16 cellular contexts compared by ENCODE assay signal in genomic region chr11:128626913-128627665, GRCh38. TPM values are rescaled to one million over a fixed set of nuclear protein-coding genes. Genes with fewer than 3 reads are reported as not detected.
DNase-seq lines count a peak whose midpoint lies in the region; ATAC-seq and TF ChIP-seq lines count a peak whose summit lies in the region.
"Had no signal": no experiment of that assay in that cellular context is flagged by ENCODE, and none has a peak within 500 bp of the region (broad histone marks: within the 10 kb centered on the region; RNA-seq: fewer than 3 reads in every experiment).

No MANE protein-coding gene starts in this region.

- H3K79me1 ChIP-seq in mesendoderm (ENCODE audit: low read length) = no peaks in the 10 kb centered on the region

- no peaks in the 10 kb centered on the region for H3K79me2 ChIP-seq in mesendoderm (ENCODE audit: control insufficient read depth, insufficient read depth, low read length)

- H3K36me3 Mint-ChIP-seq in activated CD8-positive, alpha-beta T cell treated with anti-CD3 and anti-CD28 coated beads for 36 hours (ENCODE audit: low read depth) = no peaks in the 10 kb centered on the region

- H2BK15ac ChIP-seq in mesendoderm (replicated peaks; ENCODE audit: low read depth) = no peak overlapping the region

- H3K4me3 ChIP-seq in heart right ventricle (no peak overlapping the region), mesendoderm (ENCODE audit: low read length) (no peak overlapping the region), upper lobe of right lung (no peak overlapping the region)

- H3K4me1 ChIP-seq in heart right ventricle (peaks cover 0 to 80% (median 25%) of the 10 kb centered on the region in 9 donors), mesendoderm (ENCODE audit: control insufficient read depth, low read depth, low read length) (peaks cover 21% of the 10 kb centered on the region), upper lobe of right lung (peaks cover 31% of the 10 kb centered on the region), foreskin keratinocyte (no peaks in the 10 kb centered on the region)

- H3K4me1 Mint-ChIP-seq in activated CD8-positive, alpha-beta T cell treated with anti-CD3 and anti-CD28 coated beads for 36 hours (ENCODE audit: low read depth) = peaks cover 93% of the 10 kb centered on the region

- peak overlapping the region; percentile 23 for H2AK5ac ChIP-seq in mesendoderm (ENCODE audit: low read length)

- no peaks in the 10 kb centered on the region for H3K9me3 Mint-ChIP-seq in activated CD8-positive, alpha-beta T cell treated with anti-CD3 and anti-CD28 coated beads for 36 hours
- H3K9me3 Mint-ChIP-seq: H9 had no signal

- no peak overlapping the region for H3K4me2 ChIP-seq in mesendoderm (ENCODE audit: low read length)

- H3K36me3 ChIP-seq in heart right ventricle = no peaks in the 10 kb centered on the region
- no peaks in the 10 kb centered on the region for H3K36me3 ChIP-seq in mesendoderm (ENCODE audit: control insufficient read depth, insufficient read depth, low read length)
- no peaks in the 10 kb centered on the region for H3K36me3 ChIP-seq in upper lobe of right lung

- no peak overlapping the region for H3K23ac ChIP-seq in mesendoderm (ENCODE audit: low read length)

- CTCF ChIA-PET in activated CD8-positive, alpha-beta T cell treated with anti-CD3 and anti-CD28 coated beads for 36 hours (lab: Charles Lee) = interaction anchor here (1.1 to 13.8 kb wide), 11 partner anchors 46 to 468 kb away, joined by 3 to 400 read pairs (median 67); no protein-coding TSS in a partner anchor

- POLR2A ChIA-PET in activated CD8-positive, alpha-beta T cell treated with anti-CD3 and anti-CD28 coated beads for 36 hours (lab: Charles Lee) = interaction anchor here (0.5 to 7.4 kb wide), 11 partner anchors 17 to 162 kb away, joined by 3 to 78 read pairs (median 23); no protein-coding TSS in a partner anchor

- no peak overlapping the region for H2BK120ac ChIP-seq in mesendoderm (ENCODE audit: low read depth, low read length)

- no peak overlapping the region for H3K4ac ChIP-seq in mesendoderm (ENCODE audit: low read depth, low read length)

- TF ChIP-seq CTCF in heart right ventricle (IDR thresholded peaks at IDR 0.05) (no peak), upper lobe of right lung (IDR thresholded peaks at IDR 0.05) (no peak), foreskin keratinocyte (conservative IDR thresholded peaks at IDR 0.05) (no peak)
- no peak for TF ChIP-seq CTCF in activated CD8-positive, alpha-beta T cell treated with anti-CD3 and anti-CD28 coated beads for 36 hours (IDR thresholded peaks at IDR 0.05)

- no peak overlapping the region for H4K8ac ChIP-seq in mesendoderm (ENCODE audit: low read depth, low read length)

- 71 to 86% methylated on average over 16 of the region's 16 CpGs for WGBS in heart right ventricle, 2 donors
- no CpG with 5 or more reads among the region's 16 CpGs for WGBS in mesendoderm (ENCODE audit: extremely low coverage, insufficient coverage, low lambda C conversion rate)

- ATAC-seq in heart right ventricle (peak in 5 of 8 donors; percentile 7 to 53 (median 39)), Right ventricle myocardium inferior (no peak), upper lobe of right lung (no peak), foreskin keratinocyte (no peak)
- no peak for ATAC-seq in activated CD8-positive, alpha-beta T cell treated with anti-CD3 and anti-CD28 coated beads for 36 hours
- ATAC-seq: sciatic nerve had no signal

- H3K56ac ChIP-seq in mesendoderm (ENCODE audit: low read length) = no peak overlapping the region

- no peak overlapping the region for H2BK5ac ChIP-seq in mesendoderm (ENCODE audit: low read length)

- DNase-seq in heart right ventricle = peak in 1 of 2 donors; percentile 27
- DNase-seq in Right ventricle myocardium inferior (ENCODE audit: missing footprints) = no peak
- peak; percentile 26 for DNase-seq in activated CD8-positive, alpha-beta T cell treated with anti-CD3 and anti-CD28 coated beads for 36 hours
- DNase-seq in mesendoderm = no peak
- no peak for DNase-seq in upper lobe of right lung
- no peak for DNase-seq in foreskin keratinocyte
- no peak for DNase-seq in SK-N-DZ (ENCODE audit: low spot score)
- DNase-seq in DMS153 (lab: John Stamatoyannopoulos, UW) = no peak
- DNase-seq: activated effector memory CD4-positive, alpha-beta T cell treated with anti-CD3 and anti-CD28 coated beads, Interleukin-2, amount 50 U/mL, for 16 hours; effector CD4-positive, alpha-beta T cell; H9; NCI-H1048; NCI-H226; OCI-M1; stimulated activated naive CD4-positive, alpha-beta T cell had no signal

- no peaks in the 10 kb centered on the region for H3K27me3 Mint-ChIP-seq in activated CD8-positive, alpha-beta T cell treated with anti-CD3 and anti-CD28 coated beads for 36 hours

- intact Hi-C loops in heart right ventricle (cut with DNase I) (loop anchor here in 7 of 10 donors (5.0 kb wide), 5 partner anchors 60 to 455 kb away; no protein-coding TSS in a partner anchor), Right ventricle myocardium inferior (cut with DNase I) (loop anchor here (5.0 kb wide), 3 partner anchors 45 to 160 kb away; no protein-coding TSS in a partner anchor), upper lobe of right lung (cut with DNase I) (loop anchor here (10.0 kb wide), 3 partner anchors 208 to 452 kb away; no protein-coding TSS in a partner anchor)
- intact Hi-C loops in activated CD8-positive, alpha-beta T cell treated with anti-CD3 and anti-CD28 coated beads for 36 hours (cut with micrococcal nuclease) = loop anchor here (5.0 to 10.0 kb wide), 2 partner anchors 155 to 302 kb away; no protein-coding TSS in a partner anchor

- no peak overlapping the region for H4K5ac ChIP-seq in mesendoderm (ENCODE audit: low read length)

- no peaks in the 10 kb centered on the region for H3K9me3 ChIP-seq in heart right ventricle
- no peaks in the 10 kb centered on the region for H3K9me3 ChIP-seq in upper lobe of right lung

- no peaks in the 10 kb centered on the region for H3K27me3 ChIP-seq in heart right ventricle
- no peaks in the 10 kb centered on the region for H3K27me3 ChIP-seq in mesendoderm (ENCODE audit: insufficient read depth, low read length, poor library complexity)
- no peaks in the 10 kb centered on the region for H3K27me3 ChIP-seq in upper lobe of right lung
- no peaks in the 10 kb centered on the region for H3K27me3 ChIP-seq in foreskin keratinocyte

- peak overlapping the region; percentile 97 for H3K27ac Mint-ChIP-seq in activated CD8-positive, alpha-beta T cell treated with anti-CD3 and anti-CD28 coated beads for 36 hours
- H3K27ac Mint-ChIP-seq: H9 had no signal

- peak overlapping the region; percentile 23 for H3K18ac ChIP-seq in mesendoderm (ENCODE audit: low read length)

- H3K27ac ChIP-seq in heart right ventricle = peak overlapping the region in 6 of 10 donors; percentile 17 to 82 (median 40)
- no peak overlapping the region for H3K27ac ChIP-seq in mesendoderm (ENCODE audit: low read depth, low read length)
- H3K27ac ChIP-seq in upper lobe of right lung = peak overlapping the region; percentile 65
- no peak overlapping the region for H3K27ac ChIP-seq in foreskin keratinocyte

- H3K9ac ChIP-seq in mesendoderm (ENCODE audit: low read length) = no peak overlapping the region

- H3K4me3 Mint-ChIP-seq in activated CD8-positive, alpha-beta T cell treated with anti-CD3 and anti-CD28 coated beads for 36 hours = peak overlapping the region; percentile 72
- H3K4me3 Mint-ChIP-seq: H9 had no signal

RNA-seq across cellular contexts. Expression of gene ETS1, which starts 39.7 kb away (rescaled TPM):
- 10 to 100 TPM; 33.1 to 93.4 (median 53.2) TPM for total RNA-seq in heart right ventricle
- polyA plus RNA-seq in heart right ventricle = 10 to 100 TPM; 21.3 to 21.4 TPM
- 53.2 TPM for total RNA-seq in Right ventricle myocardium inferior
- 100 to 1,000 TPM; 527 to 532 TPM for total RNA-seq in activated CD8-positive, alpha-beta T cell treated with anti-CD3 and anti-CD28 coated beads for 36 hours
- polyA plus RNA-seq in mesendoderm (2013, experiment 1 of 2) = 23.7 TPM
- polyA plus RNA-seq in mesendoderm (2013, experiment 2 of 2) = 24.2 TPM
- 121 TPM for total RNA-seq in upper lobe of right lung
- 125 and 134 TPM in 2 replicates for total RNA-seq in foreskin keratinocyte
- 29.0 and 33.9 TPM in 2 replicates for polyA plus RNA-seq in foreskin keratinocyte
- not detected in 2 replicates for polyA plus RNA-seq in SK-N-DZ (2014; cell fraction: cytosol; rRNA removed)
- not detected in 2 replicates for polyA plus RNA-seq in SK-N-DZ (2014; cell fraction: nucleus; rRNA removed)

Comparison
In these comparisons a context has a peak if more than half of its experiments do, and no peak if none do; other contexts are left out.
1. ATAC-seq: peak in heart right ventricle (5 of 8); none in Right ventricle myocardium inferior (single experiment), activated CD8-positive, alpha-beta T cell treated with anti-CD3 and anti-CD28 coated beads for 36 hours (single experiment), upper lobe of right lung (single experiment) and foreskin keratinocyte (single experiment).
2. H3K27ac ChIP-seq: peak in heart right ventricle (6 of 10) and upper lobe of right lung (single experiment); none in mesendoderm (single experiment) and foreskin keratinocyte (single experiment).